In the genomic region with DNA sequence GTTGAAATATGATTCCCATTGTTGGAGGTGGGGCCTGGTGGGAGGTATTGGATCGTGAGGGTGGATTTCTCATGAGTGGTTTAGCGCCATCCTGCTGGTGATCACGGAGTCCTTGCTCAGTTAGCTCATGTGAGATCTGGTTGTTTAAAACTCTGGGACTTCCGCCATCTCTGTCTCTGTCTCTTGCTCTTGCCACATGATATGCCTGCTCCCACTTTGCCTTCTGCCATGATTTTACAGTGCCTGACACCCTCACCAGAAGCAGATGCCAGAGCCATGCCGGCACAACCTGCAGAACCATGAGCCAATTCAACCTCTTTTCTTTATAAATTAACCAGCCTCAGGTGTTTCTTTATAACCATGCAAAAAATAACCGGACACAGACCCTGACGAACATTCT, we compare ENCODE assay signal across 34 cellular contexts.
"Had no signal": no experiment of that assay in that cellular context is flagged by ENCODE, and none has a peak within 500 bp of the region (broad histone marks: within the 10 kb centered on the region; RNA-seq: fewer than 3 reads in every experiment).

No MANE protein-coding gene starts in this region.

- H3K27me3 Mint-ChIP-seq: activated naive CD4-positive, alpha-beta T cell treated with anti-CD3 and anti-CD28 coated beads, Interleukin-2, amount 50 U/mL, for 24 hours had no signal

- H3K4me3 Mint-ChIP-seq: activated B cell treated with CpG ODN at 0.5 μM for 24 hours; activated CD8-positive, alpha-beta T cell treated with anti-CD3 and anti-CD28 coated beads for 36 hours; activated naive CD4-positive, alpha-beta T cell treated with anti-CD3 and anti-CD28 coated beads for 36 hours; activated naive CD4-positive, alpha-beta T cell treated with anti-CD3 and anti-CD28 coated beads, Interleukin-2, amount 50 U/mL, for 24 hours; activated naive CD8-positive, alpha-beta T cell treated with anti-CD3 and anti-CD28 coated beads for 36 hours; activated naive CD8-positive, alpha-beta T cell treated with anti-CD3 and anti-CD28 coated beads, Interleukin-2, amount 50 U/mL, for 24 hours; activated T-cell treated with anti-CD3 and anti-CD28 coated beads, Interleukin-2, amount 50 U/mL, for 4 hours; brain; T-helper 17 cell; T-helper 2 cell treated with Interferon-gamma antibody and Interleukin-4, amounts not matched to agents 5 μg/mL and 100 μg/mL, for 36 hours had no signal

- H3K9me3 Mint-ChIP-seq: activated B cell treated with CpG ODN at 0.5 μM for 24 hours; activated CD8-positive, alpha-beta T cell treated with anti-CD3 and anti-CD28 coated beads for 36 hours; activated naive CD4-positive, alpha-beta T cell treated with anti-CD3 and anti-CD28 coated beads for 36 hours; activated naive CD4-positive, alpha-beta T cell treated with anti-CD3 and anti-CD28 coated beads, Interleukin-2, amount 50 U/mL, for 24 hours; activated naive CD8-positive, alpha-beta T cell treated with anti-CD3 and anti-CD28 coated beads for 36 hours; activated naive CD8-positive, alpha-beta T cell treated with anti-CD3 and anti-CD28 coated beads, Interleukin-2, amount 50 U/mL, for 24 hours; activated T-cell treated with anti-CD3 and anti-CD28 coated beads, Interleukin-2, amount 50 U/mL, for 4 hours; activated T-helper 2 cell treated with anti-CD3 and anti-CD28 coated beads, Interferon-gamma antibody, Interleukin-2, Interleukin-4, amounts not matched to agents 10 μg/mL and 5 μg/mL and 100 μg/mL, durations not matched to agents 14 hours and 24 hours and 36 hours; T-helper 2 cell treated with Interferon-gamma antibody and Interleukin-4, amounts not matched to agents 5 μg/mL and 100 μg/mL, for 36 hours had no signal

- H3K4me3 ChIP-seq: adrenal gland, ascending aorta, breast epithelium, cardiac muscle cell, colonic mucosa, gastrocnemius medialis had no signal

- DNase-seq: activated B cell treated with CpG ODN at 0.5 μM for 24 hours; activated CD4-positive, alpha-beta T cell treated with anti-CD3 and anti-CD28 coated beads for 48 hours; activated CD4-positive, alpha-beta T cell treated with anti-CD3 and anti-CD28 coated beads, Interleukin-2, amount 50 U/mL, for 1 hour; activated CD4-positive, alpha-beta T cell treated with anti-CD3 and anti-CD28 coated beads, Interleukin-2, amount 50 U/mL, for 48 hours; activated CD8-positive, alpha-beta memory T cell treated with anti-CD3 and anti-CD28 coated beads for 24 hours; activated CD8-positive, alpha-beta T cell treated with anti-CD3 and anti-CD28 coated beads for 36 hours; activated effector memory CD4-positive, alpha-beta T cell treated with anti-CD3 and anti-CD28 coated beads, Interleukin-2, amount 50 U/mL, for 16 hours; activated naive CD4-positive, alpha-beta T cell treated with anti-CD3 and anti-CD28 coated beads for 36 hours; activated naive CD8-positive, alpha-beta T cell treated with anti-CD3 and anti-CD28 coated beads for 36 hours; activated naive CD8-positive, alpha-beta T cell treated with anti-CD3 and anti-CD28 coated beads, Interleukin-2, amount 50 U/mL, for 24 hours; activated T-cell treated with anti-CD3 and anti-CD28 coated beads, Interleukin-2, amount 50 U/mL, for 4 hours; adrenal gland; central memory CD4-positive, alpha-beta T cell; cerebellar nuclear complex; colonic mucosa; effector CD8-positive, alpha-beta T cell; foreskin keratinocyte; gastrocnemius medialis; glutamatergic neuron; T-helper 1 cell; T-helper 17 cell; T1000; WERI-Rb-1 had no signal

- H3K27ac ChIP-seq: adrenal gland, ascending aorta, breast epithelium, cardiac muscle cell, colonic mucosa, epithelial cell of prostate, foreskin keratinocyte, gastrocnemius medialis, WERI-Rb-1 had no signal

- H3K36me3 ChIP-seq: adrenal gland, ascending aorta, breast epithelium, cardiac muscle cell, colonic mucosa, gastrocnemius medialis, WERI-Rb-1 had no signal

- ATAC-seq: activated CD4-positive, CD25-positive, alpha-beta regulatory T cell treated with anti-CD3 and anti-CD28 coated beads, Interleukin-2, amount 50 U/mL, for 24 hours; activated CD8-positive, alpha-beta T cell treated with anti-CD3 and anti-CD28 coated beads for 36 hours; activated naive CD8-positive, alpha-beta T cell treated with anti-CD3 and anti-CD28 coated beads, Interleukin-2, amount 50 U/mL, for 24 hours; activated T-cell treated with anti-CD3 and anti-CD28 coated beads, Interleukin-2, amount 50 U/mL, for 4 hours; foreskin keratinocyte; gastrocnemius medialis; T-helper 17 cell had no signal

- H3K27me3 ChIP-seq: adrenal gland, ascending aorta, breast epithelium, cardiac muscle cell, colonic mucosa, foreskin keratinocyte, gastrocnemius medialis had no signal

- FAIRE-seq: endometrium, endothelial cell of umbilical vein had no signal

- H3K4me1 ChIP-seq: adrenal gland, ascending aorta, breast epithelium, colonic mucosa, foreskin keratinocyte, gastrocnemius medialis had no signal

- H3K27ac Mint-ChIP-seq: activated B cell treated with CpG ODN at 0.5 μM for 24 hours; activated CD8-positive, alpha-beta T cell treated with anti-CD3 and anti-CD28 coated beads for 36 hours; activated naive CD4-positive, alpha-beta T cell treated with anti-CD3 and anti-CD28 coated beads for 36 hours; activated naive CD4-positive, alpha-beta T cell treated with anti-CD3 and anti-CD28 coated beads, Interleukin-2, amount 50 U/mL, for 24 hours; activated naive CD8-positive, alpha-beta T cell treated with anti-CD3 and anti-CD28 coated beads for 36 hours; activated naive CD8-positive, alpha-beta T cell treated with anti-CD3 and anti-CD28 coated beads, Interleukin-2, amount 50 U/mL, for 24 hours; activated T-helper 2 cell treated with anti-CD3 and anti-CD28 coated beads, Interferon-gamma antibody, Interleukin-2, Interleukin-4, amounts not matched to agents 10 μg/mL and 5 μg/mL and 100 μg/mL, durations not matched to agents 14 hours and 24 hours and 36 hours; brain; T-helper 17 cell; T-helper 2 cell treated with Interferon-gamma antibody and Interleukin-4, amounts not matched to agents 5 μg/mL and 100 μg/mL, for 36 hours had no signal

- H3K36me3 Mint-ChIP-seq: activated naive CD4-positive, alpha-beta T cell treated with anti-CD3 and anti-CD28 coated beads, Interleukin-2, amount 50 U/mL, for 24 hours; activated naive CD8-positive, alpha-beta T cell treated with anti-CD3 and anti-CD28 coated beads for 36 hours; brain had no signal

- H3K4me1 Mint-ChIP-seq: activated B cell treated with CpG ODN at 0.5 μM for 24 hours; activated naive CD8-positive, alpha-beta T cell treated with anti-CD3 and anti-CD28 coated beads for 36 hours; activated naive CD8-positive, alpha-beta T cell treated with anti-CD3 and anti-CD28 coated beads, Interleukin-2, amount 50 U/mL, for 24 hours; brain; T-helper 17 cell had no signal

- H3K9me3 ChIP-seq: adrenal gland, ascending aorta, breast epithelium, colonic mucosa, gastrocnemius medialis had no signal
